1 cellular context compared by ENCODE assay signal in the genomic region with DNA sequence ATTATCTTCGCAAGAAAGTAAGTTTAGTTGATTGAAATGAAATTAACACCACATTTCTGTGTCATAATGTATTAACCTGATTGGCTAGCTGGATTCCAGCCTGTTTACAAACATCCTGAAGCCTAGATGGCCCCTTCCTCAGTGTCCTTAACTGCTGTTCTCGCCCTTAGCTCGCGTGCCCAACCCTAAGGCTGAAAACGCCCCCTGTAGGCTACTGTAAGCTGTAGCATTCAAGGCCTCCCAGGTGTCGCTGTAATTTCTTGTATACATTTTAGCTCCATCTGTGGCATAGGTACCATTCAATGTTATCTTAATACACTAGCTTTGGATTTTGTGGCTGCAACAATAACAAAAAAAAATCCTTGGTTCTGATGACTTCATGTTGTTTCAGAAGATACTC.
TF ChIP-seq lines count a peak whose summit lies in the region.

No MANE protein-coding gene starts in this region.

TF ChIP-seq in WTC11, 78 proteins besides CTCF, POLR2A, EP300 and RAD21 (continued from another document):
- TF ChIP-seq, protein P1, sequence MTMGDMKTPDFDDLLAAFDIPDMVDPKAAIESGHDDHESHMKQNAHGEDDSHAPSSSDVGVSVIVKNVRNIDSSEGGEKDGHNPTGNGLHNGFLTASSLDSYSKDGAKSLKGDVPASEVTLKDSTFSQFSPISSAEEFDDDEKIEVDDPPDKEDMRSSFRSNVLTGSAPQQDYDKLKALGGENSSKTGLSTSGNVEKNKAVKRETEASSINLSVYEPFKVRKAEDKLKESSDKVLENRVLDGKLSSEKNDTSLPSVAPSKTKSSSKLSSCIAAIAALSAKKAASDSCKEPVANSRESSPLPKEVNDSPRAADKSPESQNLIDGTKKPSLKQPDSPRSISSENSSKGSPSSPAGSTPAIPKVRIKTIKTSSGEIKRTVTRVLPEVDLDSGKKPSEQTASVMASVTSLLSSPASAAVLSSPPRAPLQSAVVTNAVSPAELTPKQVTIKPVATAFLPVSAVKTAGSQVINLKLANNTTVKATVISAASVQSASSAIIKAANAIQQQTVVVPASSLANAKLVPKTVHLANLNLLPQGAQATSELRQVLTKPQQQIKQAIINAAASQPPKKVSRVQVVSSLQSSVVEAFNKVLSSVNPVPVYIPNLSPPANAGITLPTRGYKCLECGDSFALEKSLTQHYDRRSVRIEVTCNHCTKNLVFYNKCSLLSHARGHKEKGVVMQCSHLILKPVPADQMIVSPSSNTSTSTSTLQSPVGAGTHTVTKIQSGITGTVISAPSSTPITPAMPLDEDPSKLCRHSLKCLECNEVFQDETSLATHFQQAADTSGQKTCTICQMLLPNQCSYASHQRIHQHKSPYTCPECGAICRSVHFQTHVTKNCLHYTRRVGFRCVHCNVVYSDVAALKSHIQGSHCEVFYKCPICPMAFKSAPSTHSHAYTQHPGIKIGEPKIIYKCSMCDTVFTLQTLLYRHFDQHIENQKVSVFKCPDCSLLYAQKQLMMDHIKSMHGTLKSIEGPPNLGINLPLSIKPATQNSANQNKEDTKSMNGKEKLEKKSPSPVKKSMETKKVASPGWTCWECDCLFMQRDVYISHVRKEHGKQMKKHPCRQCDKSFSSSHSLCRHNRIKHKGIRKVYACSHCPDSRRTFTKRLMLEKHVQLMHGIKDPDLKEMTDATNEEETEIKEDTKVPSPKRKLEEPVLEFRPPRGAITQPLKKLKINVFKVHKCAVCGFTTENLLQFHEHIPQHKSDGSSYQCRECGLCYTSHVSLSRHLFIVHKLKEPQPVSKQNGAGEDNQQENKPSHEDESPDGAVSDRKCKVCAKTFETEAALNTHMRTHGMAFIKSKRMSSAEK (CRISPR knock-in tag; IDR thresholded peaks at IDR 0.05; ENCODE audit: borderline replicate concordance) = no peak
- TF ChIP-seq EMX1 (CRISPR knock-in tag; IDR thresholded peaks at IDR 0.05) (no peak), GTF2I (CRISPR knock-in tag; conservative IDR thresholded peaks at IDR 0.05) (no peak), SMAD3 (CRISPR knock-in tag; IDR thresholded peaks at IDR 0.05; ENCODE audit: borderline replicate concordance) (no peak)
TF ChIP-seq in WTC11: peak in this region for 0.
